Comparison of ENCODE assay signal across 11 cellular contexts in genomic region chr15:65580287-65580686, GRCh38. TPM values are rescaled to one million over a fixed set of nuclear protein-coding genes. Genes with fewer than 3 reads are reported as not detected.
DNase-seq lines count a peak whose midpoint lies in the region; ATAC-seq and TF ChIP-seq lines count a peak whose summit lies in the region.
"Had no signal": no experiment of that assay in that cellular context is flagged by ENCODE, and none has a peak within 500 bp of the region (broad histone marks: within the 10 kb centered on the region; RNA-seq: fewer than 3 reads in every experiment).

No MANE protein-coding gene starts in this region.

- H3K27me3 Mint-ChIP-seq in endothelial cell (ENCODE audit: unreplicated experiment): peaks cover 7% of the 10 kb centered on the region
- no peaks in the 10 kb centered on the region for H3K27me3 Mint-ChIP-seq in Calu3 (ENCODE audit: unreplicated experiment)

- peak; percentile 72; the same call in 1 of the 2 replicates for ATAC-seq in Panc1

- in situ Hi-C loops in Panc1 (cut with HindIII; ENCODE audit: low pct_unique_long_range_greater_than_20kb, low sequenced_read_pairs): no loop called here

- intact Hi-C loops in Panc1 (cut with micrococcal nuclease; ENCODE audit: unreplicated experiment) (no loop called here), Calu3 (cut with micrococcal nuclease; ENCODE audit: unreplicated experiment) (no loop called here)

- POLR2A ChIA-PET in Panc1 (lab: Charles Lee): interaction anchor here (0.5 kb wide), 1 partner anchor 72 kb away, joined by 3 read pairs; no protein-coding TSS in a partner anchor

- peaks cover 42% of the 10 kb centered on the region for H3K36me3 Mint-ChIP-seq in endothelial cell (ENCODE audit: low read depth, unreplicated experiment)
- peaks cover 34% of the 10 kb centered on the region for H3K36me3 Mint-ChIP-seq in Calu3 (ENCODE audit: insufficient read depth, unreplicated experiment)

- H3K4me1 ChIP-seq in Panc1 (ENCODE audit: control insufficient read depth, insufficient read depth, low read length) (peaks cover 9% of the 10 kb centered on the region; the same call in 1 of the 2 replicates), osteoblast (ENCODE audit: insufficient read depth, low read length) (peaks cover 26% of the 10 kb centered on the region)
- H3K4me1 ChIP-seq: colonic mucosa had no signal

- no peaks in the 10 kb centered on the region for H3K79me2 ChIP-seq in osteoblast (ENCODE audit: insufficient read depth, low read length)

- H4K20me1 ChIP-seq in osteoblast (ENCODE audit: insufficient read depth, low read length): no peaks in the 10 kb centered on the region

- no peak overlapping the region for H3K4me3 Mint-ChIP-seq in endothelial cell (ENCODE audit: unreplicated experiment)
- H3K4me3 Mint-ChIP-seq in Calu3 (ENCODE audit: low read depth, unreplicated experiment): no peak overlapping the region

- H3K4me3 ChIP-seq in Panc1 (ENCODE audit: low read depth in 2 of 2, low read length in 2 of 2): no peak overlapping the region
- H3K4me3 ChIP-seq in osteoblast (ENCODE audit: insufficient read depth, low read length): no peak overlapping the region
- no peak overlapping the region for H3K4me3 ChIP-seq in H7 (ENCODE audit: insufficient read depth, low read depth, low read length)
- H3K4me3 ChIP-seq: colonic mucosa, Peyer's patch had no signal

- H3K9me3 ChIP-seq in Panc1 (ENCODE audit: control insufficient read depth, insufficient read depth, low read depth, low read length) (no peaks in the 10 kb centered on the region), osteoblast (ENCODE audit: low read depth, low read length) (no peaks in the 10 kb centered on the region)
- H3K9me3 ChIP-seq: colonic mucosa, Peyer's patch had no signal

- H3K27me3 ChIP-seq in Panc1 (ENCODE audit: control insufficient read depth, insufficient read depth, low read length) (no peaks in the 10 kb centered on the region), osteoblast (ENCODE audit: insufficient read depth, low read length) (no peaks in the 10 kb centered on the region), H7 (ENCODE audit: control insufficient read depth, insufficient read depth, low read length) (no peaks in the 10 kb centered on the region)
- H3K27me3 ChIP-seq: colonic mucosa, Peyer's patch had no signal

- H3K4me1 Mint-ChIP-seq in endothelial cell (ENCODE audit: unreplicated experiment): peaks cover 71% of the 10 kb centered on the region
- no peaks in the 10 kb centered on the region for H3K4me1 Mint-ChIP-seq in Calu3 (ENCODE audit: low read depth, unreplicated experiment)

- CTCF ChIA-PET in Panc1 (lab: Charles Lee) (no interaction called here), Calu3 (lab: Charles Lee) (no interaction called here)

- BruUV-seq in Panc1 (replicated peaks; lab: Mats Ljungman, UMichigan): no TSS peak
- no TSS peak for BruUV-seq in Calu3 (replicated peaks; lab: Mats Ljungman, UMichigan)

- H3K36me3 ChIP-seq in Panc1 (ENCODE audit: control insufficient read depth, insufficient read depth, low read length) (peaks cover 11% of the 10 kb centered on the region), osteoblast (ENCODE audit: insufficient read depth, low read length) (peaks cover 64% of the 10 kb centered on the region), H7 (replicated peaks; ENCODE audit: control insufficient read depth, insufficient read depth, low read length) (peaks cover 11% of the 10 kb centered on the region)

- TF ChIP-seq CTCF in Panc1 (IDR thresholded peaks at IDR 0.05) (no peak), endothelial cell (IDR thresholded peaks at IDR 0.05; ENCODE audit: unreplicated experiment) (no peak), osteoblast (IDR thresholded peaks at IDR 0.05; ENCODE audit: extremely low read depth, low read depth, low read length) (no peak), Calu3 (IDR thresholded peaks at IDR 0.05; ENCODE audit: unreplicated experiment) (no peak)

- H3K27ac Mint-ChIP-seq in endothelial cell (ENCODE audit: unreplicated experiment) (peak overlapping the region; percentile 85), Calu3 (ENCODE audit: unreplicated experiment) (no peak overlapping the region)

- no peak overlapping the region for H3K27ac ChIP-seq in Panc1 (ENCODE audit: low read length)
- peak overlapping the region; percentile 57 for H3K27ac ChIP-seq in osteoblast (ENCODE audit: low read depth, low read length)
- H3K27ac ChIP-seq: colonic mucosa, Peyer's patch had no signal

- no peak overlapping the region for H2AFZ ChIP-seq in osteoblast (ENCODE audit: low read length)

- H3K9me3 Mint-ChIP-seq in endothelial cell (ENCODE audit: unreplicated experiment) (no peaks in the 10 kb centered on the region), Calu3 (ENCODE audit: low read depth, unreplicated experiment) (no peaks in the 10 kb centered on the region)

- DNase-seq in EL (peak; percentile 79), Panc1 (ENCODE audit: low read depth, low spot score) (peak; percentile 13), endothelial cell (ENCODE audit: low spot score) (no peak), osteoblast (ENCODE audit: insufficient read length, low spot score, missing footprints) (peak; percentile 92), Calu3 (no peak), hippocampal formation (lab: John Stamatoyannopoulos, UW) (no peak), H7 (no peak)
- DNase-seq: activated CD4-positive, alpha-beta T cell treated with anti-CD3 and anti-CD28 coated beads for 48 hours; colonic mucosa; NCI-H1048; Peyer's patch had no signal

- H3K4me2 ChIP-seq in osteoblast (ENCODE audit: insufficient read depth, low read length): no peak overlapping the region

RNA-seq across cellular contexts. Expression of gene INTS14, which starts 30.6 kb away (rescaled TPM):
- total RNA-seq in Panc1 (2021; ENCODE audit: unreplicated experiment): 41.2 TPM
- 30.4 TPM for polyA plus RNA-seq in Panc1 (2012; ENCODE audit: insufficient read length)
- total RNA-seq in endothelial cell (ENCODE audit: unreplicated experiment): 42.2 TPM
- 31.5 and 35.4 TPM in 2 replicates for total RNA-seq in osteoblast
- total RNA-seq in Calu3 (2022): 50.1 and 55.6 TPM in 2 replicates
- total RNA-seq in H7 (2014; rRNA removed; shearing (Covaris generic)): 35.8 and 35.9 TPM in 2 replicates

RNA-seq across cellular contexts. Expression of gene SLC24A1, which starts 41.5 kb away (rescaled TPM):
- total RNA-seq in Panc1 (2021; ENCODE audit: unreplicated experiment) (13.0 TPM), endothelial cell (ENCODE audit: unreplicated experiment) (20.7 TPM), osteoblast (10.1 and 11.8 TPM in 2 replicates), Calu3 (2022) (9.0 and 13.2 TPM in 2 replicates)
- polyA plus RNA-seq in Panc1 (2012; ENCODE audit: insufficient read length): 6.9 TPM
- 2.8 and 4.6 TPM in 2 replicates for total RNA-seq in H7 (2014; rRNA removed; shearing (Covaris generic))

RNA-seq across cellular contexts. Expression of gene HACD3, which starts 50.0 kb away (rescaled TPM):
- total RNA-seq in Panc1 (2021; ENCODE audit: unreplicated experiment) (83.2 TPM), endothelial cell (ENCODE audit: unreplicated experiment) (107 TPM), osteoblast (75.3 and 79.6 TPM in 2 replicates), Calu3 (2022) (125 and 135 TPM in 2 replicates)
- polyA plus RNA-seq in Panc1 (2012; ENCODE audit: insufficient read length): 64.8 TPM
- 166 and 205 TPM in 2 replicates for total RNA-seq in H7 (2014; rRNA removed; shearing (Covaris generic))

Comparison
In these comparisons a context has a peak if more than half of its experiments do, and no peak if none do; other contexts are left out.
1. DNase-seq: peak in EL (single experiment), Panc1 (single experiment) and osteoblast (single experiment); none in endothelial cell (single experiment), Calu3 (single experiment), hippocampal formation (0 of 2) and H7 (single experiment).